Comparison of ENCODE assay signal across 8 cellular contexts in genomic region chr1:247330548-247331171, GRCh38. TPM values are rescaled to one million over a fixed set of nuclear protein-coding genes. Genes with fewer than 3 reads are reported as not detected.
DNase-seq lines count a peak whose midpoint lies in the region; ATAC-seq and TF ChIP-seq lines count a peak whose summit lies in the region.

No MANE protein-coding gene starts in this region.

- no peaks in the 10 kb centered on the region for H3K9me3 Mint-ChIP-seq in activated naive CD8-positive, alpha-beta T cell treated with anti-CD3 and anti-CD28 coated beads, Interleukin-2, amount 50 U/mL, for 24 hours

- H3K4me3 ChIP-seq in GM08714 (ENCODE audit: low read length), result peak overlapping the region; percentile 90
- peak overlapping the region; percentile 81 for H3K4me3 ChIP-seq in lower leg skin (ENCODE audit: low read depth, poor library complexity, severe bottlenecking)
- H3K4me3 ChIP-seq in vagina, result peak overlapping the region; percentile 73 to 91

- no peak for TF ChIP-seq CTCF in lower leg skin (IDR thresholded peaks at IDR 0.05)
- no peak for TF ChIP-seq CTCF in vagina (IDR thresholded peaks at IDR 0.05)

- intact Hi-C loops in lower leg skin (cut with DNase I; ENCODE audit: low total_unique reads) (no loop called here), vagina (cut with DNase I) (loop anchor here (5.0 kb wide), 1 partner anchor 1083 kb away; no protein-coding TSS in a partner anchor)

- H3K4me1 Mint-ChIP-seq in activated naive CD8-positive, alpha-beta T cell treated with anti-CD3 and anti-CD28 coated beads, Interleukin-2, amount 50 U/mL, for 24 hours, result peaks cover 36% of the 10 kb centered on the region

- H3K4me3 Mint-ChIP-seq in activated naive CD8-positive, alpha-beta T cell treated with anti-CD3 and anti-CD28 coated beads, Interleukin-2, amount 50 U/mL, for 24 hours, result peak overlapping the region; percentile 85

- H3K9me3 ChIP-seq in vagina, result no peaks in the 10 kb centered on the region

- H3K27ac ChIP-seq in vagina, result peak overlapping the region; percentile 95

- peak; percentile 23 for ATAC-seq in HG02981 (IDR thresholded peaks at IDR 0.05; ENCODE audit: unreplicated experiment)
- ATAC-seq in activated naive CD8-positive, alpha-beta T cell treated with anti-CD3 and anti-CD28 coated beads, Interleukin-2, amount 50 U/mL, for 24 hours, result no peak
- no peak for ATAC-seq in HG02840 (IDR thresholded peaks at IDR 0.05; ENCODE audit: low FRiP score, unreplicated experiment)

- H3K27me3 Mint-ChIP-seq in activated naive CD8-positive, alpha-beta T cell treated with anti-CD3 and anti-CD28 coated beads, Interleukin-2, amount 50 U/mL, for 24 hours, result no peaks in the 10 kb centered on the region

- H3K36me3 ChIP-seq in vagina, result peaks cover 0 to 19% of the 10 kb centered on the region in 2 donors

- peaks cover 21% of the 10 kb centered on the region for H3K36me3 Mint-ChIP-seq in activated naive CD8-positive, alpha-beta T cell treated with anti-CD3 and anti-CD28 coated beads, Interleukin-2, amount 50 U/mL, for 24 hours (ENCODE audit: low read depth)

- no peak for DNase-seq in activated naive CD8-positive, alpha-beta T cell treated with anti-CD3 and anti-CD28 coated beads, Interleukin-2, amount 50 U/mL, for 24 hours
- DNase-seq in lower leg skin (ENCODE audit: low spot score in 2 of 2) (no peak), vagina (ENCODE audit: extremely low spot score in 2 of 2) (no peak), HCEC 1CT (no peak), H4 (ENCODE audit: low spot score) (no peak)

- no peak for TF ChIP-seq POLR2A in lower leg skin (IDR thresholded peaks at IDR 0.05)
- no peak for TF ChIP-seq POLR2A in vagina (IDR thresholded peaks at IDR 0.05)

- H3K27me3 ChIP-seq in vagina, result no peaks in the 10 kb centered on the region

- H3K27ac Mint-ChIP-seq in activated naive CD8-positive, alpha-beta T cell treated with anti-CD3 and anti-CD28 coated beads, Interleukin-2, amount 50 U/mL, for 24 hours, result peak overlapping the region; percentile 73

- WGBS in lower leg skin, 2 donors, result 15 to 18% methylated on average over 21 to 37 of the region's 37 CpGs

- H3K4me1 ChIP-seq in vagina, result peaks cover 55% of the 10 kb centered on the region

RNA-seq across cellular contexts. Expression of gene ZNF496, which starts 1.0 kb away (rescaled TPM):
- total RNA-seq in lower leg skin (10 to 100 TPM; 16.3 to 32.7 (median 25.9) TPM), vagina (39.0 TPM)
- total RNA-seq in H4 (2014; rRNA removed; shearing (Covaris generic)), result 11.8 and 14.3 TPM in 2 replicates
